24 cellular contexts compared by ENCODE assay signal in the genomic region with DNA sequence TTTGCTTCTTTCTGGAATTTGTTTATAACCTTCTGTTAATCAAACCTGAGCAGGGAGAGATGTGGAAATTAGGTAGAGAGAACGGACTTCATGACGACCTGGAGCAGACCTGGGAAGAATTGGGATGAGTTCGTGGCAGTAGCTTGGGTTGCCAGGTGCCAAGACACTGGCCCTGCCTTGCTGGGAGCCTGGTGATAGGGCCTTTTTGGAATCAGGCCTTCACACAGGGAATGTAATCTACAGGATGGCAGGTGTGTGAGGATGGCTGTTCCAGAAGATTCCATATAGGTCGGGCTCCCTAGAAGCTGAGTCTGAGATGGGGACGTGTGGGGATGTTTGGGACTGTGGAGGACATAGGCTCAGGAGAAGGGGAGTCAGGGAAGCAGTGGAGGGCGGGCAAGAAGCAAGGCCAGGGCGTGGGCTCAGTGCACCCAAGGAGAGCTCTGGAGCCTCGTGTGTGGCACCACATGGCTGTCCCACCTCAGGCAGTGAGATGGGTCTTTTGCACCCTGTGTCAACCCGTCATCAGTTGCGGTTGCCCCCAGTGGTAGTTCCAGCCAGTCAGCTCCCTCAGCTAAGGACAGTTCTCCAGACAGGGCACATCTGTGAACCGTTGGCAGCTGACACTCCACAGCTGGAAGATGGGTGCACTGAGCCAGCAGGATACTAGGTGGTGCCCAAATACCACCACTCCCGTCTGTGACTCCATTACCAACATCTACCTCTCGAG.
A peak's percentile ranks its signal among the peaks of the same experiment; 100 is the strongest.
DNase-seq lines count a peak whose midpoint lies in the region; ATAC-seq and TF ChIP-seq lines count a peak whose summit lies in the region.
"Had no signal": no experiment of that assay in that cellular context is flagged by ENCODE, and none has a peak within 500 bp of the region (broad histone marks: within the 10 kb centered on the region; RNA-seq: fewer than 3 reads in every experiment).

No MANE protein-coding gene starts in this region.

- no peaks in the 10 kb centered on the region for H3K9me3 Mint-ChIP-seq in activated CD4-positive, alpha-beta memory T cell treated with anti-CD3 and anti-CD28 coated beads, Interleukin-2, amount 10 ng/mL, durations not matched to agents 7 days and 5 days
- H3K9me3 Mint-ChIP-seq in activated CD4-positive, alpha-beta memory T cell treated with anti-CD3 and anti-CD28 coated beads for 36 hours, result no peaks in the 10 kb centered on the region
- H3K9me3 Mint-ChIP-seq: CD8-positive, alpha-beta T cell had no signal

- no peak for TF ChIP-seq CTCF in thyroid gland (IDR thresholded peaks at IDR 0.05)

- H3K36me3 ChIP-seq in thyroid gland, result no peaks in the 10 kb centered on the region

- no peaks in the 10 kb centered on the region for H3K27me3 Mint-ChIP-seq in activated CD4-positive, alpha-beta memory T cell treated with anti-CD3 and anti-CD28 coated beads, Interleukin-2, amount 10 ng/mL, durations not matched to agents 7 days and 5 days
- H3K27me3 Mint-ChIP-seq in activated CD4-positive, alpha-beta memory T cell treated with anti-CD3 and anti-CD28 coated beads for 36 hours, result peaks cover 6% of the 10 kb centered on the region

- H3K27ac Mint-ChIP-seq in activated CD4-positive, alpha-beta memory T cell treated with anti-CD3 and anti-CD28 coated beads, Interleukin-2, amount 10 ng/mL, durations not matched to agents 7 days and 5 days, result no peak overlapping the region
- H3K27ac Mint-ChIP-seq in activated CD4-positive, alpha-beta memory T cell treated with anti-CD3 and anti-CD28 coated beads for 36 hours, result no peak overlapping the region
- H3K27ac Mint-ChIP-seq: B cell; CD8-positive, alpha-beta T cell had no signal

- H3K27ac ChIP-seq in thyroid gland, result no peak overlapping the region
- H3K27ac ChIP-seq: 22Rv1, C4-2B had no signal

- peak; percentile 14 for DNase-seq in activated CD4-positive, alpha-beta memory T cell treated with anti-CD3 and anti-CD28 coated beads, Interleukin-2, amount 10 ng/mL, durations not matched to agents 7 days and 5 days
- no peak for DNase-seq in activated CD4-positive, alpha-beta memory T cell treated with anti-CD3 and anti-CD28 coated beads for 36 hours
- DNase-seq in ecto neural progenitor cell (ENCODE audit: low spot score) (peak; percentile 24), mucosa of gallbladder (ENCODE audit: low spot score) (peak; percentile 7), sciatic nerve (ENCODE audit: low spot score) (peak; percentile 37), thyroid gland (no peak), SIG-M5 (lab: John Stamatoyannopoulos, UW) (no peak)
- DNase-seq: DMS 273 treated with DMSO at 0.1 percent for 48 hours, DMS79, EL, GDM1, NCI-H1048, NCI-H1417 treated with DMSO at 0.1 percent for 48 hours, NCI-H1694 treated with DMSO at 0.1 percent for 48 hours, NCI-H2081, NCI-H2227 treated with DMSO at 0.1 percent for 48 hours, NCI-H526 treated with DMSO at 0.1 percent for 48 hours, RPMI8226, SHP77 had no signal

- no peak overlapping the region for H3K4me3 ChIP-seq in thyroid gland (replicated peaks in 1 of 3)

- TF ChIP-seq POLR2A in thyroid gland (IDR thresholded peaks at IDR 0.05), result no peak

- no peaks in the 10 kb centered on the region for H3K36me3 Mint-ChIP-seq in activated CD4-positive, alpha-beta memory T cell treated with anti-CD3 and anti-CD28 coated beads, Interleukin-2, amount 10 ng/mL, durations not matched to agents 7 days and 5 days (ENCODE audit: low read depth)
- H3K36me3 Mint-ChIP-seq in activated CD4-positive, alpha-beta memory T cell treated with anti-CD3 and anti-CD28 coated beads for 36 hours, result no peaks in the 10 kb centered on the region
- H3K36me3 Mint-ChIP-seq: CD8-positive, alpha-beta T cell had no signal

- H3K9me3 ChIP-seq in thyroid gland, result no peaks in the 10 kb centered on the region

- no peak for ATAC-seq in sciatic nerve
- no peak for ATAC-seq in GM21528 (IDR thresholded peaks at IDR 0.05; ENCODE audit: low FRiP score, unreplicated experiment)
- ATAC-seq: CD8-positive, alpha-beta T cell had no signal

- no peak overlapping the region for H3K4me3 Mint-ChIP-seq in activated CD4-positive, alpha-beta memory T cell treated with anti-CD3 and anti-CD28 coated beads, Interleukin-2, amount 10 ng/mL, durations not matched to agents 7 days and 5 days
- H3K4me3 Mint-ChIP-seq in activated CD4-positive, alpha-beta memory T cell treated with anti-CD3 and anti-CD28 coated beads for 36 hours, result no peak overlapping the region
- H3K4me3 Mint-ChIP-seq: B cell; CD8-positive, alpha-beta T cell had no signal

- POLR2A ChIA-PET in activated CD4-positive, alpha-beta memory T cell treated with anti-CD3 and anti-CD28 coated beads, Interleukin-2, amount 10 ng/mL, durations not matched to agents 7 days and 5 days (lab: Charles Lee), result no interaction called here
- POLR2A ChIA-PET in activated CD4-positive, alpha-beta memory T cell treated with anti-CD3 and anti-CD28 coated beads for 36 hours (lab: Charles Lee), result no interaction called here

- WGBS in thyroid gland, 2 donors, result 79 to 84% methylated on average over 11 to 13 of the region's 13 CpGs

- intact Hi-C loops in activated CD4-positive, alpha-beta memory T cell treated with anti-CD3 and anti-CD28 coated beads for 36 hours (cut with micrococcal nuclease), result no loop called here
- intact Hi-C loops in sciatic nerve (cut with DNase I), result loop anchor here (1.0 kb wide), 1 partner anchor 49 kb away; no protein-coding TSS in a partner anchor
- intact Hi-C loops in thyroid gland (cut with DNase I), result no loop called here

- H3K27me3 ChIP-seq in thyroid gland, result no peaks in the 10 kb centered on the region

- H3K4me1 ChIP-seq in thyroid gland, result no peaks in the 10 kb centered on the region

- CTCF ChIA-PET in activated CD4-positive, alpha-beta memory T cell treated with anti-CD3 and anti-CD28 coated beads, Interleukin-2, amount 10 ng/mL, durations not matched to agents 7 days and 5 days (lab: Charles Lee), result interaction anchor here (1.6 kb wide), 1 partner anchor 53 kb away, joined by 4 read pairs; no protein-coding TSS in a partner anchor
- CTCF ChIA-PET in activated CD4-positive, alpha-beta memory T cell treated with anti-CD3 and anti-CD28 coated beads for 36 hours (lab: Charles Lee), result no interaction called here

- H3K4me1 Mint-ChIP-seq in activated CD4-positive, alpha-beta memory T cell treated with anti-CD3 and anti-CD28 coated beads, Interleukin-2, amount 10 ng/mL, durations not matched to agents 7 days and 5 days, result no peaks in the 10 kb centered on the region
- no peaks in the 10 kb centered on the region for H3K4me1 Mint-ChIP-seq in activated CD4-positive, alpha-beta memory T cell treated with anti-CD3 and anti-CD28 coated beads for 36 hours (ENCODE audit: low read depth)
- H3K4me1 Mint-ChIP-seq: B cell had no signal

Comparison
In these comparisons a context has a peak if more than half of its experiments do, and no peak if none do; other contexts are left out.
1. DNase-seq: peak in activated CD4-positive, alpha-beta memory T cell treated with anti-CD3 and anti-CD28 coated beads, Interleukin-2, amount 10 ng/mL, durations not matched to agents 7 days and 5 days (single experiment), ecto neural progenitor cell (single experiment), mucosa of gallbladder (single experiment) and sciatic nerve (single experiment); none in activated CD4-positive, alpha-beta memory T cell treated with anti-CD3 and anti-CD28 coated beads for 36 hours (single experiment), thyroid gland (0 of 2) and SIG-M5 (single experiment).